8 cellular contexts compared by ENCODE assay signal in the genomic region with DNA sequence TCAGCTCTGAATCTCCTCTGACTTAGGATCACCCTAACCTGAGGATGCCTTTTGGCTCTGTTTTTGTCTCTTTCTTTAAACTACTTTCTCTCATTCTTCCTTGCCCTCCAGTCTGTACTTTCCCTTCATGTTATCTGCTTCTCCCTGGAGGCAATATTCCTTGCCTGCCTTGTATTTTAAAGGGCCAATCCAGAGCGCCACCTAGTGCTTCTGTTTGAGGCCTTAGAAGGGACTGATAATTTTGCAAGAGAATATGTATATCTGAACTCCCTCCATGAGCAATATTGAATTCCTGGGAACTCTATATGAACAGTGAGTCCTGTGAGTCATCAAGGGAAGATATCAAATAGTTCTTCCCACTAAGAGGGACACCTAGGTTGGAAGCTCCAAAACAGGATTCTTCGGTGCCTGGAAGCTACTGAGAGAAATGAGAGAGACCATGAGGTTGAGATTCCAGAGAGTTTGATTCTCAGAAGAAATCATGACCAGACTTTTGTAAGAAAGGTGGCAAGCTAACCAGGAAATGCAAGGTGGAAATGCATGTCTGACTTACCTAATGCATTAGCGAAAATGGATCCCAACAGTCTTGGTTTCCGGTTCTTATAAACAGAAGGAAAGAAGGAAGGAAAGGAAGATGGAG.
A peak's percentile ranks its signal among the peaks of the same experiment; 100 is the strongest.
DNase-seq lines count a peak whose midpoint lies in the region; ATAC-seq and TF ChIP-seq lines count a peak whose summit lies in the region.

No MANE protein-coding gene starts in this region.

- H3K4me3 ChIP-seq in WI38 (ENCODE audit: low read depth, low read length) (no peak overlapping the region), epithelial cell of esophagus (ENCODE audit: low read length) (no peak overlapping the region)

- DNase-seq in AG20443 (ENCODE audit: low spot score) (peak; percentile 72), NCI-H1105 treated with DMSO at 0.1 percent for 48 hours (lab: John Stamatoyannopoulos, UW) (peak; percentile 58), epithelial cell of esophagus (ENCODE audit: low read depth) (peak; percentile 85), nephron progenitor cell (peak; percentile 35), cerebellar nuclear complex (lab: John Stamatoyannopoulos, UW) (no peak)

- peak; percentile 56 for ATAC-seq in GM18498 (IDR thresholded peaks at IDR 0.05; ENCODE audit: unreplicated experiment)
- ATAC-seq in HG02852 (IDR thresholded peaks at IDR 0.05; ENCODE audit: unreplicated experiment): no peak

- no peaks in the 10 kb centered on the region for H3K27me3 Mint-ChIP-seq in nephron progenitor cell (ENCODE audit: low read depth, poor library complexity)

- H3K36me3 Mint-ChIP-seq in nephron progenitor cell (ENCODE audit: low read depth): no peaks in the 10 kb centered on the region

- H3K27ac Mint-ChIP-seq in nephron progenitor cell: no peak overlapping the region

- H3K9me3 Mint-ChIP-seq in nephron progenitor cell: peaks cover 20% of the 10 kb centered on the region

- peaks cover 19% of the 10 kb centered on the region for H3K4me1 Mint-ChIP-seq in nephron progenitor cell

- peak; percentile 74 for TF ChIP-seq CTCF in WI38 (IDR thresholded peaks at IDR 0.05; ENCODE audit: low read depth, low read length)
- peak; percentile 88 for TF ChIP-seq CTCF in epithelial cell of esophagus (IDR thresholded peaks at IDR 0.05; ENCODE audit: insufficient read depth, low read depth, low read length, missing control alignments)
- peak; percentile 41 for TF ChIP-seq CTCF in nephron progenitor cell (IDR thresholded peaks at IDR 0.05)

- H3K4me3 Mint-ChIP-seq in nephron progenitor cell: no peak overlapping the region

Comparison
In these comparisons a context has a peak if more than half of its experiments do, and no peak if none do; other contexts are left out.
1. DNase-seq: peak in AG20443 (single experiment), NCI-H1105 treated with DMSO at 0.1 percent for 48 hours (single experiment), epithelial cell of esophagus (single experiment) and nephron progenitor cell (single experiment); none in cerebellar nuclear complex (0 of 2).
2. Peak in every context shown above with its lines, with median percentiles within 50 percentile points of each other: CTCF ChIP-seq.